Comparison of ENCODE assay signal across 19 cellular contexts in genomic region chr1:227938276-227938675, GRCh38. TPM values are rescaled to one million over a fixed set of nuclear protein-coding genes. Genes with fewer than 3 reads are reported as not detected.
"Had no signal": no experiment of that assay in that cellular context is flagged by ENCODE, and none has a peak within 500 bp of the region (broad histone marks: within the 10 kb centered on the region; RNA-seq: fewer than 3 reads in every experiment).

No MANE protein-coding gene starts in this region.

- H3K27me3 Mint-ChIP-seq: activated CD4-positive, alpha-beta memory T cell treated with anti-CD3 and anti-CD28 coated beads, Interleukin-2, amount 10 ng/mL, durations not matched to agents 7 days and 5 days; activated CD4-positive, alpha-beta T cell treated with anti-CD3 and anti-CD28 coated beads for 36 hours; activated naive CD4-positive, alpha-beta T cell treated with anti-CD3 and anti-CD28 coated beads, Interleukin-2, amount 50 U/mL, for 24 hours; activated T-cell treated with anti-CD3 and anti-CD28 coated beads, Interleukin-2, amount 50 U/mL, for 24 hours; stimulated activated naive CD8-positive, alpha-beta T cell treated with anti-CD3 and anti-CD28 coated beads, Interleukin-15, amount 100 ng/mL, for 72 hours had no signal

- H3K4me3 ChIP-seq: heart left ventricle, left lung had no signal

- H3K36me3 Mint-ChIP-seq: immature natural killer cell, natural killer cell had no signal

- H3K36me3 ChIP-seq: heart left ventricle, left lung, WERI-Rb-1 had no signal

- H3K27me3 ChIP-seq: heart left ventricle, left lung had no signal

- H3K4me1 ChIP-seq: left lung had no signal

- H3K4me3 Mint-ChIP-seq: activated CD4-positive, alpha-beta memory T cell treated with anti-CD3 and anti-CD28 coated beads, Interleukin-2, amount 10 ng/mL, durations not matched to agents 7 days and 5 days; activated CD4-positive, alpha-beta T cell treated with anti-CD3 and anti-CD28 coated beads for 36 hours; activated naive CD4-positive, alpha-beta T cell treated with anti-CD3 and anti-CD28 coated beads, Interleukin-2, amount 50 U/mL, for 24 hours; activated T-cell treated with anti-CD3 and anti-CD28 coated beads, Interleukin-2, amount 50 U/mL, for 24 hours; brain; immature natural killer cell; natural killer cell; stimulated activated naive CD8-positive, alpha-beta T cell treated with anti-CD3 and anti-CD28 coated beads, Interleukin-15, amount 100 ng/mL, for 72 hours; T-helper 1 cell treated with Interleukin-12 subunit alpha and Interleukin-12 subunit beta and Interleukin-4 antibody, amounts not matched to agents 30 μg/mL and 1 μg/mL, for 36 hours had no signal

- ATAC-seq: activated CD4-positive, alpha-beta T cell treated with anti-CD3 and anti-CD28 coated beads for 36 hours; heart left ventricle; left lung; natural killer cell; stimulated activated naive CD8-positive, alpha-beta T cell treated with anti-CD3 and anti-CD28 coated beads, Interleukin-15, amount 100 ng/mL, for 72 hours had no signal

- H3K9me3 Mint-ChIP-seq: immature natural killer cell had no signal

- H3K27ac ChIP-seq: epithelial cell of prostate, heart left ventricle, left lung, WERI-Rb-1 had no signal

- H3K9me3 ChIP-seq: left lung, SK-N-SH had no signal

- H3K27ac Mint-ChIP-seq: activated CD4-positive, alpha-beta memory T cell treated with anti-CD3 and anti-CD28 coated beads, Interleukin-2, amount 10 ng/mL, durations not matched to agents 7 days and 5 days; activated CD4-positive, alpha-beta T cell treated with anti-CD3 and anti-CD28 coated beads for 36 hours; activated naive CD4-positive, alpha-beta T cell treated with anti-CD3 and anti-CD28 coated beads, Interleukin-2, amount 50 U/mL, for 24 hours; activated T-cell treated with anti-CD3 and anti-CD28 coated beads, Interleukin-2, amount 50 U/mL, for 24 hours; immature natural killer cell; natural killer cell; stimulated activated naive CD8-positive, alpha-beta T cell treated with anti-CD3 and anti-CD28 coated beads, Interleukin-15, amount 100 ng/mL, for 72 hours; T-helper 1 cell treated with Interleukin-12 subunit alpha and Interleukin-12 subunit beta and Interleukin-4 antibody, amounts not matched to agents 30 μg/mL and 1 μg/mL, for 36 hours had no signal

- DNase-seq: activated CD4-positive, alpha-beta memory T cell treated with anti-CD3 and anti-CD28 coated beads, Interleukin-2, amount 10 ng/mL, durations not matched to agents 7 days and 5 days; activated CD4-positive, alpha-beta T cell treated with anti-CD3 and anti-CD28 coated beads for 36 hours; activated T-cell treated with anti-CD3 and anti-CD28 coated beads, Interleukin-2, amount 50 U/mL, for 24 hours; amygdala; cerebellar nuclear complex; effector memory CD4-positive, alpha-beta T cell; immature natural killer cell; natural killer cell; nucleus accumbens; SK-N-SH; stimulated activated CD4-positive, alpha-beta T cell treated with anti-CD3 and anti-CD28 coated beads, Interleukin-1b, Interleukin-23, amount 100 ng/mL, for 48 hours; stimulated activated naive CD8-positive, alpha-beta T cell treated with anti-CD3 and anti-CD28 coated beads, Interleukin-15, amount 100 ng/mL, for 72 hours; WERI-Rb-1 had no signal

RNA-seq across cellular contexts. Expression of gene WNT9A, which starts 9.5 kb away (rescaled TPM):
- total RNA-seq: natural killer cell had no signal
- polyA plus RNA-seq: immature natural killer cell had no signal
